In the genomic region with DNA sequence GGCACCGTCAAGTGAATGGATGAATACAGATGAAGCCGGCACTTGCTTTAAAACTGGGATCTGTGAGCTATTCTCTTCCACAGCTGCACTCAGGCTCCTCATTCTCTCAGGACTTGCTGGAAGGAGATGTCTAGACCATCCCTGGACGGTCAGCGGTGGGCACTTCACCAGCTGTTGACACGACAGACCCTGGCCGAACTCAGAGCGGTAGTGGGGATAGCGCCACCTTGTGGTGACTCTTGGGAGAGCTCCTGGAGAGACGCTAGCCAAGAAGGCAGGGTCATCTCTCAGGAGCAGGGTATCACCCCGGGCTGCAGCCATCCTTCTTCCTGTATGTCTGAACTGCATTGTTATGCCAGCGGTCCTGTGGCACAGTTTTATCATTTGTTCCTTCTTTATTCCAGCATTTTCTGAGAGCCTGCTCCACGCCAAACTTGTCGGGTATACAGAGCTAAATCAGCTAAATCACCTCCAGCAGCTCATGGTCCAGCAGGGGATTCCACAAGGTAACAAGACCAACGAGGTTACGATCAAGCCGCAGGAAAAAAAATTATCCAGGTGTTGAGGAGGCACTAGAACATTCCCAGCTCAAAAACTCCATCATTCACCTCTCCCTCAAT, we compare ENCODE assay signal across 9 cellular contexts. TPM values are rescaled to one million over a fixed set of nuclear protein-coding genes. Genes with fewer than 3 reads are reported as not detected.
A peak's percentile ranks its signal among the peaks of the same experiment; 100 is the strongest.
DNase-seq lines count a peak whose midpoint lies in the region; ATAC-seq and TF ChIP-seq lines count a peak whose summit lies in the region.
"Had no signal": no experiment of that assay in that cellular context is flagged by ENCODE, and none has a peak within 500 bp of the region (broad histone marks: within the 10 kb centered on the region; RNA-seq: fewer than 3 reads in every experiment).

No MANE protein-coding gene starts in this region.

- DNase-seq in DMS53 (lab: John Stamatoyannopoulos, UW) (peak; percentile 75), HL-60 (ENCODE audit: low read depth in 1 of 2, low spot score in 1 of 2) (peak in 1 of 2 experiments; percentile 61), T-cell (peak in 27 of 34 experiments; percentile 30 to 75 (median 64)), astrocyte of the cerebellum (ENCODE audit: low read depth) (no peak), hepatocyte (ENCODE audit: low spot score) (peak; percentile 73), DMS79 treated with DMSO at 0.1 percent for 48 hours (lab: John Stamatoyannopoulos, UW) (no peak), NCI-H2029 treated with DMSO at 0.1 percent for 48 hours (lab: John Stamatoyannopoulos, UW) (no peak)
- peak; percentile 81 for DNase-seq in stimulated activated CD4-positive, alpha-beta T cell treated with anti-CD3 and anti-CD28 coated beads, Interleukin-15, amount 100 ng/mL, for 24 hours

- H3K27ac Mint-ChIP-seq in T-cell = peak overlapping the region in 1 of 2 donors; percentile 12

- H3K27me3 ChIP-seq in HL-60 (ENCODE audit: insufficient read depth, poor library complexity, severe bottlenecking) = peaks cover 22% of the 10 kb centered on the region
- H3K27me3 ChIP-seq in hepatocyte = peaks cover 75% of the 10 kb centered on the region

- H3K4me1 ChIP-seq in hepatocyte (ENCODE audit: insufficient read depth) = no peaks in the 10 kb centered on the region

- CTCF ChIA-PET in T-cell (lab: Charles Lee) = interaction anchor here (0.7 to 2.2 kb wide), 27 partner anchors 9 to 1233 kb away, joined by 3 to 33 read pairs (median 5); partner anchors contain the start of genes WNT1 (in 2 of the 2), ARF3 (in 1 of the 2), DDN (in 1 of the 2) and DDX23 (in 1 of the 2)

- in situ Hi-C loops in astrocyte of the cerebellum (cut with HindIII; ENCODE audit: low sequenced_read_pairs) = no loop called here

- H3K9me2 ChIP-seq in hepatocyte (replicated peaks; ENCODE audit: insufficient read depth) = no peaks in the 10 kb centered on the region

- H2AFZ ChIP-seq in hepatocyte = no peak overlapping the region

- TF ChIP-seq CTCF in HL-60 (IDR thresholded peaks at IDR 0.05; ENCODE audit: insufficient read depth, low read length) (peak; percentile 94), astrocyte of the cerebellum (IDR thresholded peaks at IDR 0.05; ENCODE audit: low read depth, low read length, missing control alignments) (peak; percentile 83), hepatocyte (IDR thresholded peaks at IDR 0.05; ENCODE audit: poor library complexity) (peak; percentile 63)

- POLR2A ChIA-PET in T-cell (lab: Charles Lee) = interaction anchor here (0.5 to 0.6 kb wide), 5 partner anchors 29 to 137 kb away, joined by 3 to 7 read pairs (median 3); no protein-coding TSS in a partner anchor

- no peaks in the 10 kb centered on the region for H3K79me2 ChIP-seq in hepatocyte

- peak; percentile 75 to 84 (median 81) for ATAC-seq in T-cell (replicated peaks in 1 of 4)

- no peak overlapping the region for H3K4me3 Mint-ChIP-seq in T-cell

- H3K4me3 ChIP-seq in HL-60 (replicated peaks; ENCODE audit: insufficient read depth, low read length) (no peak overlapping the region), astrocyte of the cerebellum (ENCODE audit: low read depth, low read length) (no peak overlapping the region), hepatocyte (no peak overlapping the region)

- H3K4me2 ChIP-seq in hepatocyte = no peak overlapping the region

- peaks cover 7 to 12% (median 7%) of the 10 kb centered on the region in 3 donors for H3K4me1 Mint-ChIP-seq in T-cell

- no peaks in the 10 kb centered on the region for H3K36me3 ChIP-seq in hepatocyte (replicated peaks; ENCODE audit: insufficient read depth, low read depth)

- no peaks in the 10 kb centered on the region for H3K36me3 Mint-ChIP-seq in T-cell

- WGBS in hepatocyte (ENCODE audit: low lambda C conversion rate, missing lambda C conversion rate) = 36% methylated on average over 16 of the region's 16 CpGs

- H3K27me3 Mint-ChIP-seq in T-cell = peaks cover 26 to 33% of the 10 kb centered on the region in 2 donors

- H4K20me1 ChIP-seq in hepatocyte (ENCODE audit: insufficient read depth, poor library complexity, severe bottlenecking) = no peaks in the 10 kb centered on the region

- no peak overlapping the region for H3K27ac ChIP-seq in HL-60 (replicated peaks)
- H3K27ac ChIP-seq in hepatocyte = no peak overlapping the region

- no peaks in the 10 kb centered on the region for H3K9me3 Mint-ChIP-seq in T-cell

- no peaks in the 10 kb centered on the region for H3K9me3 ChIP-seq in hepatocyte (ENCODE audit: low read depth)

RNA-seq across cellular contexts. Expression of gene WNT1, which starts 10.0 kb away (rescaled TPM):
- total RNA-seq in T-cell = 1 to 10 TPM in 2 of 5 donors, under 1 TPM in 3; 0.47 to 2.6 (median 0.85) TPM
- not detected in 2 replicates for total RNA-seq in hepatocyte
- polyA plus RNA-seq in hepatocyte = not detected in 2 replicates
- total RNA-seq: T-helper 1 cell treated with Interleukin-12 subunit alpha and Interleukin-12 subunit beta and Interleukin-4 antibody, amounts not matched to agents 30 ng/mL and 1 ng/mL, for 36 hours had no signal

RNA-seq across cellular contexts. Expression of gene DDN, which starts 11.0 kb away (rescaled TPM):
- total RNA-seq in T-cell = 1 to 10 TPM in 1 of 5 donors, under 1 TPM in 4; 0.09 to 1.3 (median 0.15) TPM
- total RNA-seq in hepatocyte = 0.10 and 0.20 TPM in 2 replicates
- polyA plus RNA-seq in hepatocyte = not detected in 2 replicates

RNA-seq across cellular contexts. Expression of gene WNT10B, which starts 16.6 kb away (rescaled TPM):
- total RNA-seq in T-cell (10 to 100 TPM in 1 of 5 donors, 1 to 10 TPM in 4; 5.3 to 15.7 (median 8.9) TPM), hepatocyte (0.30 TPM in 1 of 2 replicates, not detected in the other)
- polyA plus RNA-seq in hepatocyte = 0.77 and 1.1 TPM in 2 replicates

RNA-seq across cellular contexts. Expression of gene PRKAG1, which starts 30.4 kb away (rescaled TPM):
- 10 to 100 TPM; 42.5 to 54.6 (median 48.3) TPM for total RNA-seq in T-cell
- 61.5 and 69.8 TPM in 2 replicates for total RNA-seq in hepatocyte
- polyA plus RNA-seq in hepatocyte = 39.9 and 46.0 TPM in 2 replicates

RNA-seq across cellular contexts. Expression of gene ARF3, which starts 30.9 kb away (rescaled TPM):
- total RNA-seq in T-cell (10 to 100 TPM; 63.6 to 82.9 (median 74.3) TPM), hepatocyte (67.7 and 71.3 TPM in 2 replicates)
- 57.6 and 61.6 TPM in 2 replicates for polyA plus RNA-seq in hepatocyte

Comparison
In these comparisons a context has a peak if more than half of its experiments do, and no peak if none do; other contexts are left out.
1. DNase-seq: peak in DMS53 (single experiment), T-cell (27 of 34), hepatocyte (single experiment) and stimulated activated CD4-positive, alpha-beta T cell treated with anti-CD3 and anti-CD28 coated beads, Interleukin-15, amount 100 ng/mL, for 24 hours (single experiment); none in astrocyte of the cerebellum (single experiment), DMS79 treated with DMSO at 0.1 percent for 48 hours (single experiment) and NCI-H2029 treated with DMSO at 0.1 percent for 48 hours (single experiment).
2. Peak in every context shown above with its lines, with median percentiles within 50 percentile points of each other: CTCF ChIP-seq.